In the genomic region with DNA sequence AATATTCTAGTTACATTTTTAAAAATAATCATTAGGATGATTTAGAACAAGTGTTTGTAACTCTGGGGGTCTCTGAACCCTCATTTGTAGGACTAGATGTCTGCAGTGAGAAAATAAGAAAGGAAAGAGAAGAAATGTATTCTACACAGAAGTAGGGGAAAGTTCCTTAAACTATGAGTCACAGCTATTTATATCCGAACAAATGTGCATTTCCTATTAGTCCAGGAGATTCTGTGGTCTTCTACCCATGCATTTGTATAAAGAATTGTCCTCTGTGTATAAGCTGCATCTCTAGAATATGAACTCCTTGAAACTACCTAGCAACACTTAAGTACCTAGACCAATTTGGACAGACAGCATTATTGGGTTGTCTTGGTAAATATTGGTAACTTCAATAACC, we compare ENCODE assay signal across 1 cellular context.
TF ChIP-seq lines count a peak whose summit lies in the region.

No MANE protein-coding gene starts in this region.

TF ChIP-seq in IMR-90, 13 proteins besides CTCF, POLR2A, EP300 and RAD21:
- TF ChIP-seq, protein P1, sequence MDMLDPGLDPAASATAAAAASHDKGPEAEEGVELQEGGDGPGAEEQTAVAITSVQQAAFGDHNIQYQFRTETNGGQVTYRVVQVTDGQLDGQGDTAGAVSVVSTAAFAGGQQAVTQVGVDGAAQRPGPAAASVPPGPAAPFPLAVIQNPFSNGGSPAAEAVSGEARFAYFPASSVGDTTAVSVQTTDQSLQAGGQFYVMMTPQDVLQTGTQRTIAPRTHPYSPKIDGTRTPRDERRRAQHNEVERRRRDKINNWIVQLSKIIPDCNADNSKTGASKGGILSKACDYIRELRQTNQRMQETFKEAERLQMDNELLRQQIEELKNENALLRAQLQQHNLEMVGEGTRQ (IDR thresholded peaks at IDR 0.05; ENCODE audit: low read depth, low read length): no peak
- TF ChIP-seq BHLHE40 (IDR thresholded peaks at IDR 0.05; ENCODE audit: low read depth, low read length) (no peak), NFE2L2 (IDR thresholded peaks at IDR 0.05; ENCODE audit: low read depth, low read length) (no peak), MXI1 (IDR thresholded peaks at IDR 0.05; ENCODE audit: borderline replicate concordance, low read depth, low read length) (no peak), MAZ (IDR thresholded peaks at IDR 0.05; ENCODE audit: borderline replicate concordance, low read depth, low read length) (no peak), FOS (IDR thresholded peaks at IDR 0.05; ENCODE audit: low read depth, low read length) (peak; percentile 8; the same call in 1 of the 2 replicates)
- TF ChIP-seq, protein P2, sequence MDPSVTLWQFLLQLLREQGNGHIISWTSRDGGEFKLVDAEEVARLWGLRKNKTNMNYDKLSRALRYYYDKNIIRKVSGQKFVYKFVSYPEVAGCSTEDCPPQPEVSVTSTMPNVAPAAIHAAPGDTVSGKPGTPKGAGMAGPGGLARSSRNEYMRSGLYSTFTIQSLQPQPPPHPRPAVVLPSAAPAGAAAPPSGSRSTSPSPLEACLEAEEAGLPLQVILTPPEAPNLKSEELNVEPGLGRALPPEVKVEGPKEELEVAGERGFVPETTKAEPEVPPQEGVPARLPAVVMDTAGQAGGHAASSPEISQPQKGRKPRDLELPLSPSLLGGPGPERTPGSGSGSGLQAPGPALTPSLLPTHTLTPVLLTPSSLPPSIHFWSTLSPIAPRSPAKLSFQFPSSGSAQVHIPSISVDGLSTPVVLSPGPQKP (IDR thresholded peaks at IDR 0.05; ENCODE audit: borderline replicate concordance, low read depth, low read length): no peak
